ENCODE assay signal across 26 cellular contexts in genomic region chr22:42332089-42332488, GRCh38.
"Had no signal": no experiment of that assay in that cellular context is flagged by ENCODE, and none has a peak within 500 bp of the region (broad histone marks: within the 10 kb centered on the region; RNA-seq: fewer than 3 reads in every experiment).

No MANE protein-coding gene starts in this region.

- H3K9me3 Mint-ChIP-seq: activated CD4-positive, alpha-beta memory T cell treated with anti-CD3 and anti-CD28 coated beads, Interleukin-2, amount 10 ng/mL, durations not matched to agents 7 days and 5 days; activated CD4-positive, alpha-beta T cell treated with anti-CD3 and anti-CD28 coated beads, Interleukin-2, amount 10 ng/mL, durations not matched to agents 7 days and 5 days; activated naive CD4-positive, alpha-beta T cell treated with anti-CD3 and anti-CD28 coated beads, Interleukin-2, amount 10 ng/mL, durations not matched to agents 7 days and 5 days; activated naive CD4-positive, alpha-beta T cell treated with anti-CD3 and anti-CD28 coated beads, Interleukin-2, amount 50 U/mL, for 72 hours; activated naive CD8-positive, alpha-beta T cell treated with anti-CD3 and anti-CD28 coated beads, Interleukin-2, amount 10 ng/mL, durations not matched to agents 7 days and 5 days; activated T-cell treated with anti-CD3 and anti-CD28 coated beads, Interleukin-2, amount 50 U/mL, for 24 hours; activated T-cell treated with anti-CD3 and anti-CD28 coated beads, Interleukin-2, amount 50 U/mL, for 72 hours; central memory CD8-positive, alpha-beta T cell; dendritic cell treated with granulocyte-macrophage colony-stimulating factor and Interleukin-4, amounts not matched to agents 40 ng/mL and 50 ng/mL, for 4 days; endodermal cell had no signal

- H3K36me3 Mint-ChIP-seq: activated naive CD4-positive, alpha-beta T cell treated with anti-CD3 and anti-CD28 coated beads, Interleukin-2, amount 10 ng/mL, durations not matched to agents 7 days and 5 days; activated naive CD4-positive, alpha-beta T cell treated with anti-CD3 and anti-CD28 coated beads, Interleukin-2, amount 50 U/mL, for 72 hours; activated naive CD8-positive, alpha-beta T cell treated with anti-CD3 and anti-CD28 coated beads, Interleukin-2, amount 10 ng/mL, durations not matched to agents 7 days and 5 days had no signal

- H3K4me3 Mint-ChIP-seq: activated CD4-positive, alpha-beta memory T cell treated with anti-CD3 and anti-CD28 coated beads, Interleukin-2, amount 10 ng/mL, durations not matched to agents 7 days and 5 days; activated CD4-positive, alpha-beta T cell treated with anti-CD3 and anti-CD28 coated beads, Interleukin-2, amount 10 ng/mL, durations not matched to agents 7 days and 5 days; activated naive CD4-positive, alpha-beta T cell treated with anti-CD3 and anti-CD28 coated beads, Interleukin-2, amount 10 ng/mL, durations not matched to agents 7 days and 5 days; activated naive CD8-positive, alpha-beta T cell treated with anti-CD3 and anti-CD28 coated beads, Interleukin-2, amount 10 ng/mL, durations not matched to agents 7 days and 5 days; activated T-cell treated with anti-CD3 and anti-CD28 coated beads, Interleukin-2, amount 50 U/mL, for 24 hours; activated T-cell treated with anti-CD3 and anti-CD28 coated beads, Interleukin-2, amount 50 U/mL, for 72 hours; central memory CD8-positive, alpha-beta T cell; dendritic cell treated with granulocyte-macrophage colony-stimulating factor and Interleukin-4, amounts not matched to agents 40 ng/mL and 50 ng/mL, for 4 days; endodermal cell had no signal

- H3K36me3 ChIP-seq: ascending aorta, brain microvascular endothelial cell, gastrocnemius medialis, heart right ventricle had no signal

- DNase-seq: activated CD4-positive, alpha-beta memory T cell treated with anti-CD3 and anti-CD28 coated beads, Interleukin-2, amount 10 ng/mL, durations not matched to agents 7 days and 5 days; activated CD4-positive, alpha-beta T cell treated with anti-CD3 and anti-CD28 coated beads for 1 hour; activated CD4-positive, alpha-beta T cell treated with anti-CD3 and anti-CD28 coated beads for 4 hours; activated CD4-positive, alpha-beta T cell treated with anti-CD3 and anti-CD28 coated beads, Interleukin-2, amount 10 ng/mL, durations not matched to agents 7 days and 5 days; activated CD4-positive, alpha-beta T cell treated with anti-CD3 and anti-CD28 coated beads, Interleukin-2, amount 50 U/mL, for 4 hours; activated CD8-positive, alpha-beta memory T cell treated with anti-CD3 and anti-CD28 coated beads, Interleukin-2, amount 50 U/mL, for 48 hours; activated gamma-delta T cell; activated naive CD4-positive, alpha-beta T cell; activated naive CD4-positive, alpha-beta T cell treated with anti-CD3 and anti-CD28 coated beads, Interleukin-2, amount 10 ng/mL, durations not matched to agents 7 days and 5 days; activated naive CD8-positive, alpha-beta T cell treated with anti-CD3 and anti-CD28 coated beads, Interleukin-2, amount 10 ng/mL, durations not matched to agents 7 days and 5 days; activated T-cell treated with anti-CD3 and anti-CD28 coated beads for 4 hours; activated T-cell treated with anti-CD3 and anti-CD28 coated beads, Interleukin-2, amount 50 U/mL, for 24 hours; activated T-cell treated with anti-CD3 and anti-CD28 coated beads, Interleukin-2, amount 50 U/mL, for 72 hours; brain microvascular endothelial cell; dorsolateral prefrontal cortex; effector memory CD4-positive, alpha-beta T cell; endodermal cell; foreskin fibroblast; gastrocnemius medialis; heart right ventricle had no signal

- H3K4me1 ChIP-seq: ascending aorta, gastrocnemius medialis, heart right ventricle had no signal

- H3K27ac Mint-ChIP-seq: activated CD4-positive, alpha-beta memory T cell treated with anti-CD3 and anti-CD28 coated beads, Interleukin-2, amount 10 ng/mL, durations not matched to agents 7 days and 5 days; activated CD4-positive, alpha-beta T cell treated with anti-CD3 and anti-CD28 coated beads, Interleukin-2, amount 10 ng/mL, durations not matched to agents 7 days and 5 days; activated naive CD4-positive, alpha-beta T cell treated with anti-CD3 and anti-CD28 coated beads, Interleukin-2, amount 10 ng/mL, durations not matched to agents 7 days and 5 days; activated naive CD8-positive, alpha-beta T cell treated with anti-CD3 and anti-CD28 coated beads, Interleukin-2, amount 10 ng/mL, durations not matched to agents 7 days and 5 days; activated T-cell treated with anti-CD3 and anti-CD28 coated beads, Interleukin-2, amount 50 U/mL, for 24 hours; activated T-cell treated with anti-CD3 and anti-CD28 coated beads, Interleukin-2, amount 50 U/mL, for 72 hours; dendritic cell treated with granulocyte-macrophage colony-stimulating factor and Interleukin-4, amounts not matched to agents 40 ng/mL and 50 ng/mL, for 4 days; endodermal cell had no signal

- H3K4me2 ChIP-seq: hepatocyte had no signal

- H3K27me3 ChIP-seq: ascending aorta, dorsolateral prefrontal cortex, heart right ventricle, hepatocyte had no signal

- H3K79me2 ChIP-seq: hepatocyte had no signal

- H3K27ac ChIP-seq: ascending aorta, brain microvascular endothelial cell, coronary artery, gastrocnemius medialis, heart right ventricle, hepatocyte had no signal

- H3K27me3 Mint-ChIP-seq: activated CD4-positive, alpha-beta memory T cell treated with anti-CD3 and anti-CD28 coated beads, Interleukin-2, amount 10 ng/mL, durations not matched to agents 7 days and 5 days; activated CD4-positive, alpha-beta T cell treated with anti-CD3 and anti-CD28 coated beads, Interleukin-2, amount 10 ng/mL, durations not matched to agents 7 days and 5 days; activated naive CD8-positive, alpha-beta T cell treated with anti-CD3 and anti-CD28 coated beads, Interleukin-2, amount 10 ng/mL, durations not matched to agents 7 days and 5 days; activated T-cell treated with anti-CD3 and anti-CD28 coated beads, Interleukin-2, amount 50 U/mL, for 24 hours; central memory CD8-positive, alpha-beta T cell had no signal

- H2AFZ ChIP-seq: hepatocyte had no signal

- H3K9me3 ChIP-seq: ascending aorta, gastrocnemius medialis, heart right ventricle had no signal

- H3K4me3 ChIP-seq: ascending aorta, coronary artery, dorsolateral prefrontal cortex, gastrocnemius medialis, heart right ventricle, hepatocyte had no signal
